Comparison of ENCODE assay signal across 35 cellular contexts in genomic region chr12:108868781-108869180, GRCh38. TPM values are rescaled to one million over a fixed set of nuclear protein-coding genes. Genes with fewer than 3 reads are reported as not detected.
"Had no signal": no experiment of that assay in that cellular context is flagged by ENCODE, and none has a peak within 500 bp of the region (broad histone marks: within the 10 kb centered on the region; RNA-seq: fewer than 3 reads in every experiment).

No MANE protein-coding gene starts in this region.

- H3K4me2 ChIP-seq: smooth muscle cell had no signal

- H3K27me3 ChIP-seq: neutrophil, pancreas, spleen, stomach, thyroid gland, tibial nerve, upper lobe of left lung, vagina had no signal

- H3K4me3 ChIP-seq: pancreas, psoas muscle, skin epidermis, smooth muscle cell, spleen, stomach, thoracic aorta, thyroid gland, tibial nerve, upper lobe of left lung, vagina had no signal

- FAIRE-seq: pancreas, urothelium cell line had no signal

- ATAC-seq: naive thymus-derived CD8-positive, alpha-beta T cell; natural killer cell treated with Interleukin-12 subunit alpha and Interleukin-12 subunit beta and Interleukin-15 and Interleukin-18, amount 100 ng/mL, for 72 hours; pancreas; psoas muscle; right cardiac atrium; sciatic nerve; stimulated activated naive B cell treated with anti-CD40 and anti-IgM and Interleukin-4, amounts not matched to agents 10 μg/mL and 1 μg/mL and 100 μg/mL, for 72 hours had no signal

- H3K36me3 Mint-ChIP-seq: naive thymus-derived CD8-positive, alpha-beta T cell; natural killer cell treated with Interleukin-12 subunit alpha and Interleukin-12 subunit beta and Interleukin-15 and Interleukin-18, amount 100 ng/mL, for 72 hours; stimulated activated naive B cell treated with anti-CD40 and anti-IgM and Interleukin-4, amounts not matched to agents 10 μg/mL and 1 μg/mL and 100 μg/mL, for 72 hours had no signal

- H3K9me3 ChIP-seq: neutrophil, pancreas, psoas muscle, stomach, thoracic aorta, thyroid gland, tibial nerve, upper lobe of left lung, vagina had no signal

- H3K36me3 ChIP-seq: neutrophil, pancreas, spleen, stomach, thoracic aorta, thyroid gland, tibial nerve, upper lobe of left lung, vagina had no signal

- H3K4me3 Mint-ChIP-seq: naive thymus-derived CD8-positive, alpha-beta T cell; natural killer cell treated with Interleukin-12 subunit alpha and Interleukin-12 subunit beta and Interleukin-15 and Interleukin-18, amount 100 ng/mL, for 72 hours; nephron progenitor cell; neural crest cell; stimulated activated naive B cell treated with anti-CD40 and anti-IgM and Interleukin-4, amounts not matched to agents 10 μg/mL and 1 μg/mL and 100 μg/mL, for 72 hours; stimulated activated naive CD8-positive, alpha-beta T cell treated with anti-CD3 and anti-CD28 coated beads, Interleukin-15, Interleukin-2, amounts not matched to agents 100 ng/mL and 50 ng/mL, for 24 hours had no signal

- H3K9me3 Mint-ChIP-seq: naive thymus-derived CD8-positive, alpha-beta T cell; natural killer cell treated with Interleukin-12 subunit alpha and Interleukin-12 subunit beta and Interleukin-15 and Interleukin-18, amount 100 ng/mL, for 72 hours; neural crest cell; stimulated activated naive B cell treated with anti-CD40 and anti-IgM and Interleukin-4, amounts not matched to agents 10 μg/mL and 1 μg/mL and 100 μg/mL, for 72 hours; stimulated activated naive CD8-positive, alpha-beta T cell treated with anti-CD3 and anti-CD28 coated beads, Interleukin-15, Interleukin-2, amounts not matched to agents 100 ng/mL and 50 ng/mL, for 24 hours had no signal

- H3K4me1 Mint-ChIP-seq: neural crest cell; stimulated activated naive B cell treated with anti-CD40 and anti-IgM and Interleukin-4, amounts not matched to agents 10 μg/mL and 1 μg/mL and 100 μg/mL, for 72 hours had no signal

- H3K4me1 ChIP-seq: pancreas, psoas muscle, spleen, stomach, thyroid gland, tibial nerve, upper lobe of left lung, vagina had no signal

- DNase-seq: nephron progenitor cell; nucleus accumbens; psoas muscle; right cardiac atrium; stimulated activated CD4-positive, alpha-beta T cell treated with anti-CD3 and anti-CD28 coated beads, Interleukin-12 subunit alpha, Interleukin-12 subunit beta, amount 100 ng/mL, for 4 hours; stimulated activated CD4-positive, alpha-beta T cell treated with anti-CD3 and anti-CD28 coated beads, Interleukin-1b, Interleukin-23, amount 100 ng/mL, for 48 hours; stimulated activated CD4-positive, alpha-beta T cell treated with anti-CD3 and anti-CD28 coated beads, Interleukin-4, amount 100 ng/mL, for 1 hour; stimulated activated CD4-positive, alpha-beta T cell treated with anti-CD3 and anti-CD28 coated beads, Interleukin-4, amount 100 ng/mL, for 4 hours; stimulated activated CD8-positive, alpha-beta memory T cell treated with anti-CD3 and anti-CD28 coated beads, Interleukin-4, amount 100 ng/mL, for 48 hours; stimulated activated naive B cell treated with anti-CD40 and anti-IgM and Interleukin-4, amounts not matched to agents 10 μg/mL and 1 μg/mL and 100 μg/mL, for 72 hours; stimulated activated naive CD4-positive, alpha-beta T cell treated with Interleukin-2 at 50 U/mL for 16 hours; stomach; thyroid gland; trophoblast cell; upper lobe of left lung had no signal

- H3K27me3 Mint-ChIP-seq: natural killer cell treated with Interleukin-12 subunit alpha and Interleukin-12 subunit beta and Interleukin-15 and Interleukin-18, amount 100 ng/mL, for 72 hours; stimulated activated naive CD8-positive, alpha-beta T cell treated with anti-CD3 and anti-CD28 coated beads, Interleukin-15, Interleukin-2, amounts not matched to agents 100 ng/mL and 50 ng/mL, for 24 hours had no signal

- H3K27ac Mint-ChIP-seq: naive thymus-derived CD8-positive, alpha-beta T cell; nephron progenitor cell; stimulated activated naive B cell treated with anti-CD40 and anti-IgM and Interleukin-4, amounts not matched to agents 10 μg/mL and 1 μg/mL and 100 μg/mL, for 72 hours; stimulated activated naive CD8-positive, alpha-beta T cell treated with anti-CD3 and anti-CD28 coated beads, Interleukin-15, Interleukin-2, amounts not matched to agents 100 ng/mL and 50 ng/mL, for 24 hours had no signal

- H3K27ac ChIP-seq: neutrophil, pancreas, psoas muscle, skin epidermis, spleen, stomach, thoracic aorta, thyroid gland, tibial nerve, upper lobe of left lung, vagina had no signal

RNA-seq across cellular contexts. Expression of gene DAO, which starts 11.1 kb away (rescaled TPM):
- total RNA-seq: naive thymus-derived CD8-positive, alpha-beta T cell; natural killer cell treated with Interleukin-12 subunit alpha and Interleukin-12 subunit beta and Interleukin-15 and Interleukin-18, amount 100 ng/mL, for 72 hours; neural crest cell; omental fat pad; osteocyte; pancreas; psoas muscle; renal cortical epithelial cell; right cardiac atrium; sciatic nerve; smooth muscle cell; stomach; subcutaneous adipose tissue; temporal lobe; thoracic aorta; thyroid gland; tibial nerve; upper lobe of left lung; ureter; vagina had no signal
- polyA plus RNA-seq: naive thymus-derived CD8-positive, alpha-beta T cell; pancreas; psoas muscle; right cardiac atrium; smooth muscle cell; spleen; stomach had no signal
